ENCODE assay signal across 2 cellular contexts in the genomic region with DNA sequence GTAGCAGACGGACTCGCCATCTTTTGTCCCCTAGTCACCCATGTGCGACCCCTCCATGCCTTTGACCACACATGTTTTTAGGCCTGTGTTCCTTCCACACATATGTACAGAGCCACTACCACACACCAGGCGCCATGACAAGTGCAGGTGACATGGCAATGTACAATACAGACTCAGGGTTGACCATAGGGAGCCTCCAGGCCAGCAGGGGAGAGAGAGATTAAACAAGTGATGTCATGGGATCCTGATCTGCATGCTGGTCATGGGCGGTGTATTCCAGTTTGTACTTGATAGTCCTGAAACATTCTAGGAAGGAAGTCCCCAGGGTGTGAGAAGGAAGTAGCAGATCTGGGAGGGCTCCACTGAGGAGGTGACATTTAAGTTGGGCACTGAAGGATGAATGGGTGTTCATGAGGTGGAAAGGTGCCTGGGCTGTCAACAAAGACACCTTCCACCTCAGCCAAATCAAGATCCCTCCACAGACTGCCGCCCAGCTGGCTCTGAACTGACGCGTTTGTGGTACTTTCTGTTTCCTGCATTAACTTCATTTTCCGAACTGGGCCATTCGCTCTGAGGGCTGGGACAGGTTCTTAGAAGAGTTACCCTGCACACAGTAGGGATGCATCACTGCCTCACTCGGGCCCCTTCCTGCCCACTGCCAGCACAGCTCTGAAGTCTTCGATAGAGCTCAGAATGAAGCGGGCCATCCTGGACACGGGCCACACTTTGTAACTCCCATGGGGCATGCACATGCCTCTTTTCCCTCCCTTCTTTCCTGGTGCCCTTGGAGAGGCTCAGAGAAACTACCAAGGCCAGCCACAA.
TF ChIP-seq lines count a peak whose summit lies in the region.

No MANE protein-coding gene starts in this region.

TF ChIP-seq in HEK293, 187 proteins besides CTCF, POLR2A, EP300 and RAD21 (continued from another document):
- no peak for TF ChIP-seq ZNF837 (tag by site-specific recombination; IDR thresholded peaks at IDR 0.05)
- peak; percentile 64 for TF ChIP-seq ZIC2 (tag by site-specific recombination; IDR thresholded peaks at IDR 0.05)
- no peak for TF ChIP-seq ZNF610 (tag by site-specific recombination; IDR thresholded peaks at IDR 0.05; ENCODE audit: borderline replicate concordance)
- no peak for TF ChIP-seq SCRT1 (tag by site-specific recombination; IDR thresholded peaks at IDR 0.05; ENCODE audit: borderline replicate concordance)

TF ChIP-seq in GM23338, 12 proteins besides CTCF, POLR2A, EP300 and RAD21:
- TF ChIP-seq EZH2phosphoT487 (IDR thresholded peaks at IDR 0.05; ENCODE audit: unreplicated experiment): no peak
- TF ChIP-seq, protein P1, sequence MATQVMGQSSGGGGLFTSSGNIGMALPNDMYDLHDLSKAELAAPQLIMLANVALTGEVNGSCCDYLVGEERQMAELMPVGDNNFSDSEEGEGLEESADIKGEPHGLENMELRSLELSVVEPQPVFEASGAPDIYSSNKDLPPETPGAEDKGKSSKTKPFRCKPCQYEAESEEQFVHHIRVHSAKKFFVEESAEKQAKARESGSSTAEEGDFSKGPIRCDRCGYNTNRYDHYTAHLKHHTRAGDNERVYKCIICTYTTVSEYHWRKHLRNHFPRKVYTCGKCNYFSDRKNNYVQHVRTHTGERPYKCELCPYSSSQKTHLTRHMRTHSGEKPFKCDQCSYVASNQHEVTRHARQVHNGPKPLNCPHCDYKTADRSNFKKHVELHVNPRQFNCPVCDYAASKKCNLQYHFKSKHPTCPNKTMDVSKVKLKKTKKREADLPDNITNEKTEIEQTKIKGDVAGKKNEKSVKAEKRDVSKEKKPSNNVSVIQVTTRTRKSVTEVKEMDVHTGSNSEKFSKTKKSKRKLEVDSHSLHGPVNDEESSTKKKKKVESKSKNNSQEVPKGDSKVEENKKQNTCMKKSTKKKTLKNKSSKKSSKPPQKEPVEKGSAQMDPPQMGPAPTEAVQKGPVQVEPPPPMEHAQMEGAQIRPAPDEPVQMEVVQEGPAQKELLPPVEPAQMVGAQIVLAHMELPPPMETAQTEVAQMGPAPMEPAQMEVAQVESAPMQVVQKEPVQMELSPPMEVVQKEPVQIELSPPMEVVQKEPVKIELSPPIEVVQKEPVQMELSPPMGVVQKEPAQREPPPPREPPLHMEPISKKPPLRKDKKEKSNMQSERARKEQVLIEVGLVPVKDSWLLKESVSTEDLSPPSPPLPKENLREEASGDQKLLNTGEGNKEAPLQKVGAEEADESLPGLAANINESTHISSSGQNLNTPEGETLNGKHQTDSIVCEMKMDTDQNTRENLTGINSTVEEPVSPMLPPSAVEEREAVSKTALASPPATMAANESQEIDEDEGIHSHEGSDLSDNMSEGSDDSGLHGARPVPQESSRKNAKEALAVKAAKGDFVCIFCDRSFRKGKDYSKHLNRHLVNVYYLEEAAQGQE (IDR thresholded peaks at IDR 0.05; ENCODE audit: unreplicated experiment): no peak
- TF ChIP-seq EZH2 (IDR thresholded peaks at IDR 0.05; ENCODE audit: low read depth, unreplicated experiment): no peak
- TF ChIP-seq, protein P2, sequence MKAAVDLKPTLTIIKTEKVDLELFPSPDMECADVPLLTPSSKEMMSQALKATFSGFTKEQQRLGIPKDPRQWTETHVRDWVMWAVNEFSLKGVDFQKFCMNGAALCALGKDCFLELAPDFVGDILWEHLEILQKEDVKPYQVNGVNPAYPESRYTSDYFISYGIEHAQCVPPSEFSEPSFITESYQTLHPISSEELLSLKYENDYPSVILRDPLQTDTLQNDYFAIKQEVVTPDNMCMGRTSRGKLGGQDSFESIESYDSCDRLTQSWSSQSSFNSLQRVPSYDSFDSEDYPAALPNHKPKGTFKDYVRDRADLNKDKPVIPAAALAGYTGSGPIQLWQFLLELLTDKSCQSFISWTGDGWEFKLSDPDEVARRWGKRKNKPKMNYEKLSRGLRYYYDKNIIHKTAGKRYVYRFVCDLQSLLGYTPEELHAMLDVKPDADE (IDR thresholded peaks at IDR 0.05): no peak
- TF ChIP-seq NANOG (IDR thresholded peaks at IDR 0.05; ENCODE audit: borderline replicate concordance): no peak
- no peak for TF ChIP-seq STAT1 (IDR thresholded peaks at IDR 0.05; ENCODE audit: unreplicated experiment)
- TF ChIP-seq, protein P3, sequence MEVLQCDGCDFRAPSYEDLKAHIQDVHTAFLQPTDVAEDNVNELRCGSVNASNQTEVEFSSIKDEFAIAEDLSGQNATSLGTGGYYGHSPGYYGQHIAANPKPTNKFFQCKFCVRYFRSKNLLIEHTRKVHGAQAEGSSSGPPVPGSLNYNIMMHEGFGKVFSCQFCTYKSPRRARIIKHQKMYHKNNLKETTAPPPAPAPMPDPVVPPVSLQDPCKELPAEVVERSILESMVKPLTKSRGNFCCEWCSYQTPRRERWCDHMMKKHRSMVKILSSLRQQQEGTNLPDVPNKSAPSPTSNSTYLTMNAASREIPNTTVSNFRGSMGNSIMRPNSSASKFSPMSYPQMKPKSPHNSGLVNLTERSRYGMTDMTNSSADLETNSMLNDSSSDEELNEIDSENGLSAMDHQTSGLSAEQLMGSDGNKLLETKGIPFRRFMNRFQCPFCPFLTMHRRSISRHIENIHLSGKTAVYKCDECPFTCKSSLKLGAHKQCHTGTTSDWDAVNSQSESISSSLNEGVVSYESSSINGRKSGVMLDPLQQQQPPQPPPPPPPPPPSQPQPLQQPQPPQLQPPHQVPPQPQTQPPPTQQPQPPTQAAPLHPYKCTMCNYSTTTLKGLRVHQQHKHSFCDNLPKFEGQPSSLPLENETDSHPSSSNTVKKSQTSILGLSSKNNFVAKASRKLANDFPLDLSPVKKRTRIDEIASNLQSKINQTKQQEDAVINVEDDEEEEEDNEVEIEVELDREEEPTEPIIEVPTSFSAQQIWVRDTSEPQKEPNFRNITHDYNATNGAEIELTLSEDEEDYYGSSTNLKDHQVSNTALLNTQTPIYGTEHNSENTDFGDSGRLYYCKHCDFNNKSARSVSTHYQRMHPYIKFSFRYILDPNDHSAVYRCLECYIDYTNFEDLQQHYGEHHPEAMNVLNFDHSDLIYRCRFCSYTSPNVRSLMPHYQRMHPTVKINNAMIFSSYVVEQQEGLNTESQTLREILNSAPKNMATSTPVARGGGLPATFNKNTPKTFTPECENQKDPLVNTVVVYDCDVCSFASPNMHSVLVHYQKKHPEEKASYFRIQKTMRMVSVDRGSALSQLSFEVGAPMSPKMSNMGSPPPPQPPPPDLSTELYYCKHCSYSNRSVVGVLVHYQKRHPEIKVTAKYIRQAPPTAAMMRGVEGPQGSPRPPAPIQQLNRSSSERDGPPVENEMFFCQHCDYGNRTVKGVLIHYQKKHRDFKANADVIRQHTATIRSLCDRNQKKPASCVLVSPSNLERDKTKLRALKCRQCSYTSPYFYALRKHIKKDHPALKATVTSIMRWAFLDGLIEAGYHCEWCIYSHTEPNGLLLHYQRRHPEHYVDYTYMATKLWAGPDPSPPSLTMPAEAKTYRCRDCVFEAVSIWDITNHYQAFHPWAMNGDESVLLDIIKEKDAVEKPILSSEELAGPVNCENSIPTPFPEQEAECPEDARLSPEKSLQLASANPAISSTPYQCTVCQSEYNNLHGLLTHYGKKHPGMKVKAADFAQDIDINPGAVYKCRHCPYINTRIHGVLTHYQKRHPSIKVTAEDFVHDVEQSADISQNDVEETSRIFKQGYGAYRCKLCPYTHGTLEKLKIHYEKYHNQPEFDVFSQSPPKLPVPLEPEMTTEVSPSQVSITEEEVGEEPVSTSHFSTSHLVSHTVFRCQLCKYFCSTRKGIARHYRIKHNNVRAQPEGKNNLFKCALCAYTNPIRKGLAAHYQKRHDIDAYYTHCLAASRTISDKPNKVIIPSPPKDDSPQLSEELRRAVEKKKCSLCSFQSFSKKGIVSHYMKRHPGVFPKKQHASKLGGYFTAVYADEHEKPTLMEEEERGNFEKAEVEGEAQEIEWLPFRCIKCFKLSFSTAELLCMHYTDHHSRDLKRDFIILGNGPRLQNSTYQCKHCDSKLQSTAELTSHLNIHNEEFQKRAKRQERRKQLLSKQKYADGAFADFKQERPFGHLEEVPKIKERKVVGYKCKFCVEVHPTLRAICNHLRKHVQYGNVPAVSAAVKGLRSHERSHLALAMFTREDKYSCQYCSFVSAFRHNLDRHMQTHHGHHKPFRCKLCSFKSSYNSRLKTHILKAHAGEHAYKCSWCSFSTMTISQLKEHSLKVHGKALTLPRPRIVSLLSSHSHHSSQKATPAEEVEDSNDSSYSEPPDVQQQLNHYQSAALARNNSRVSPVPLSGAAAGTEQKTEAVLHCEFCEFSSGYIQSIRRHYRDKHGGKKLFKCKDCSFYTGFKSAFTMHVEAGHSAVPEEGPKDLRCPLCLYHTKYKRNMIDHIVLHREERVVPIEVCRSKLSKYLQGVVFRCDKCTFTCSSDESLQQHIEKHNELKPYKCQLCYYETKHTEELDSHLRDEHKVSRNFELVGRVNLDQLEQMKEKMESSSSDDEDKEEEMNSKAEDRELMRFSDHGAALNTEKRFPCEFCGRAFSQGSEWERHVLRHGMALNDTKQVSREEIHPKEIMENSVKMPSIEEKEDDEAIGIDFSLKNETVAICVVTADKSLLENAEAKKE (CRISPR knock-in tag; IDR thresholded peaks at IDR 0.05): no peak
- no peak for TF ChIP-seq ZNF114 (CRISPR knock-in tag; IDR thresholded peaks at IDR 0.05)
- TF ChIP-seq POLR2AphosphoS5 (IDR thresholded peaks at IDR 0.05; ENCODE audit: low read depth): no peak
- TF ChIP-seq CREB1 (CRISPR knock-in tag; IDR thresholded peaks at IDR 0.05; ENCODE audit: low read depth): no peak
- TF ChIP-seq ZNF331 (CRISPR knock-in tag; IDR thresholded peaks at IDR 0.05; ENCODE audit: low read depth): no peak
- TF ChIP-seq JUNB (IDR thresholded peaks at IDR 0.05; ENCODE audit: unreplicated experiment): no peak
